Comparison of ENCODE assay signal across 2 cellular contexts in genomic region chrX:152637649-152638442, GRCh38.
TF ChIP-seq lines count a peak whose summit lies in the region.

Gene GABRQ (plus strand): TSS chrX:152637895. CDS start chrX:152638203, 308 bp downstream.

TF ChIP-seq in A549, 52 proteins besides CTCF, POLR2A, EP300 and RAD21 (continued from another document):
- TF ChIP-seq BCL3 (IDR thresholded peaks at IDR 0.05) (no peak), NR3C1 (IDR thresholded peaks at IDR 0.05) (no peak), MYC (IDR thresholded peaks at IDR 0.05; ENCODE audit: borderline replicate concordance, low read length) (no peak)

TF ChIP-seq in IMR-90, 13 proteins besides CTCF, POLR2A, EP300 and RAD21 (continued from another document):
- TF ChIP-seq USF2 (IDR thresholded peaks at IDR 0.05; ENCODE audit: low read depth, low read length) (no peak), MAFK (IDR thresholded peaks at IDR 0.05; ENCODE audit: low read depth, low read length) (no peak), BHLHE40 (IDR thresholded peaks at IDR 0.05; ENCODE audit: low read depth, low read length) (no peak), CHD1 (IDR thresholded peaks at IDR 0.05; ENCODE audit: low read depth, low read length) (no peak), FOS (IDR thresholded peaks at IDR 0.05; ENCODE audit: low read depth, low read length) (no peak)
